20 cellular contexts compared by ENCODE assay signal in the genomic region with DNA sequence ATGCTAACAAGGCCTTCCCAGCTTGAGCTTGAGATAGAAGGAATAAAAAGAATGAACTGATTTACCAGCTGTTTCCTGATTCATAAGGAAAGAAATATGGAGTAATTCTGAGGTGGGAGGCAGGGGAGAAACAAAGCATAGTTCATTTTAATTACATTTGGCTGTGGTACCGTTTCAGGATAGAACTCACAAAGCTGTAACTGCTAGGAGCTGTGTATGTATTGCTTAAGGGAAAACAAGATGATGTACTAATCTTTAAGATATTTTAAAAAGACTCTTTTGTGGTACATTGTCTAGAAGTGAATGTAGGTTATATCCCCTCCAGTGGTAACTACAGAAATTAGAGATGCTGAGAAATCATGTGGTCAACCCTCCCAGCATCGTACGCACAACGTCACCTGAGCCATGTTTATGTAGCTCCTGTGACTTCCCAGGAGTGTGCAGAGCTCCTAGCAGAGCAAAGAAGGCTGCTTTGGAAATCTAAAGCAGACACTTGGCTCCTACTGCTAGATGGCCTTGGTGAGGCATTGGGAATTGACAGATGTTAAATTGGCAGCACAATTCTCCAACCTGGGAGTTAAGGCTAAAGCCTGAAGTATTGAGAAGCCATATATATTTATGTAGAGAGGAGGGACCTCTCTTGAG.
"Had no signal": no experiment of that assay in that cellular context is flagged by ENCODE, and none has a peak within 500 bp of the region (broad histone marks: within the 10 kb centered on the region; RNA-seq: fewer than 3 reads in every experiment).

No MANE protein-coding gene starts in this region.

- H3K36me3 ChIP-seq: colonic mucosa, esophagus squamous epithelium, ovary, tibial nerve had no signal

- H3K4me3 ChIP-seq: colonic mucosa, esophagus squamous epithelium, ovary, tibial nerve had no signal

- H3K4me1 ChIP-seq: colonic mucosa, foreskin keratinocyte had no signal

- ATAC-seq: activated CD4-positive, alpha-beta T cell treated with anti-CD3 and anti-CD28 coated beads for 36 hours; activated T-cell treated with anti-CD3 and anti-CD28 coated beads, Interleukin-2, amount 50 U/mL, for 72 hours; foreskin keratinocyte; left lobe of liver; stimulated activated naive B cell treated with anti-CD40 and anti-IgM and Interleukin-4, amounts not matched to agents 10 μg/mL and 1 μg/mL and 100 μg/mL, for 72 hours had no signal

- H3K9me3 ChIP-seq: colonic mucosa, esophagus squamous epithelium, ovary, tibial nerve had no signal

- H3K27ac ChIP-seq: colonic mucosa, esophagus squamous epithelium, foreskin keratinocyte, ovary, VCaP had no signal

- H3K27me3 ChIP-seq: colonic mucosa, esophagus squamous epithelium, foreskin keratinocyte, ovary, tibial nerve had no signal

- DNase-seq: activated CD4-positive, alpha-beta memory T cell treated with anti-CD3 and anti-CD28 coated beads, Interleukin-2, amount 10 ng/mL, durations not matched to agents 7 days and 5 days; activated CD4-positive, alpha-beta T cell treated with anti-CD3 and anti-CD28 coated beads for 36 hours; activated CD8-positive, alpha-beta memory T cell treated with anti-CD3 and anti-CD28 coated beads, Interleukin-2, amount 50 U/mL, for 4 hours; activated gamma-delta T cell treated with Interleukin-2 at 50 U/mL for 16 hours; activated naive CD8-positive, alpha-beta T cell treated with anti-CD3 and anti-CD28 coated beads, Interleukin-2, amount 10 ng/mL, durations not matched to agents 7 days and 5 days; activated T-cell treated with anti-CD3 and anti-CD28 coated beads, Interleukin-2, amount 50 U/mL, for 72 hours; aorta; colonic mucosa; esophagus squamous epithelium; foreskin keratinocyte; head of caudate nucleus; mammary epithelial cell; ovary; retina; stimulated activated CD4-positive, alpha-beta T cell treated with anti-CD3 and anti-CD28 coated beads, Interleukin-1b, Interleukin-23, amount 100 ng/mL, for 48 hours; stimulated activated naive B cell treated with anti-CD40 and anti-IgM and Interleukin-4, amounts not matched to agents 10 μg/mL and 1 μg/mL and 100 μg/mL, for 72 hours; T1000 had no signal
